In genomic region chr16:88378836-88379693, GRCh38 we compare ENCODE assay signal across 17 cellular contexts. TPM values are rescaled to one million over a fixed set of nuclear protein-coding genes. Genes with fewer than 3 reads are reported as not detected.
DNase-seq lines count a peak whose midpoint lies in the region; FAIRE-seq and TF ChIP-seq lines count a peak whose summit lies in the region.
"Had no signal": no experiment of that assay in that cellular context is flagged by ENCODE, and none has a peak within 500 bp of the region (broad histone marks: within the 10 kb centered on the region; RNA-seq: fewer than 3 reads in every experiment).

No MANE protein-coding gene starts in this region.

- H3K36me3 ChIP-seq in kidney (ENCODE audit: control insufficient read depth in 1 of 2, insufficient read depth in 2 of 2, low read length in 2 of 2), result no peaks in the 10 kb centered on the region

- no peak overlapping the region for H3K27ac ChIP-seq in kidney (ENCODE audit: low read depth in 2 of 2, low read length in 2 of 2)
- H3K27ac ChIP-seq: SJSA1 had no signal

- no peak for FAIRE-seq in kidney (lab: Jason Lieb, UNC)

- peaks cover 0 to 2% of the 10 kb centered on the region in 2 donors for H3K36me3 Mint-ChIP-seq in CD14-positive monocyte
- peaks cover 2% of the 10 kb centered on the region for H3K36me3 Mint-ChIP-seq in activated CD4-positive, alpha-beta T cell treated with anti-CD3 and anti-CD28 coated beads, Interleukin-2, amount 10 ng/mL, durations not matched to agents 24 days and 14 days (ENCODE audit: low read depth)
- H3K36me3 Mint-ChIP-seq: CD4-positive, alpha-beta memory T cell had no signal

- H3K4me1 ChIP-seq in kidney (ENCODE audit: control insufficient read depth in 1 of 2, insufficient read depth in 1 of 2, low read depth in 1 of 2, low read length in 2 of 2), result peaks cover 0 to 3% of the 10 kb centered on the region in 2 donors

- TF ChIP-seq CTCF in CD14-positive monocyte (IDR thresholded peaks at IDR 0.05) (no peak), kidney (IDR thresholded peaks at IDR 0.05; ENCODE audit: borderline replicate concordance, extremely low read depth, insufficient read depth) (no peak)

- no peak overlapping the region for H3K27ac Mint-ChIP-seq in CD14-positive monocyte
- H3K27ac Mint-ChIP-seq in activated CD4-positive, alpha-beta T cell treated with anti-CD3 and anti-CD28 coated beads, Interleukin-2, amount 10 ng/mL, durations not matched to agents 24 days and 14 days, result no peak overlapping the region
- H3K27ac Mint-ChIP-seq: CD4-positive, alpha-beta memory T cell; GM23338; HFFc6 had no signal

- peaks cover 5 to 11% (median 8%) of the 10 kb centered on the region in 3 donors for H3K27me3 Mint-ChIP-seq in CD14-positive monocyte (ENCODE audit: low read depth in 3 of 3)
- peaks cover 9% of the 10 kb centered on the region for H3K27me3 Mint-ChIP-seq in activated CD4-positive, alpha-beta T cell treated with anti-CD3 and anti-CD28 coated beads, Interleukin-2, amount 10 ng/mL, durations not matched to agents 24 days and 14 days

- no peaks in the 10 kb centered on the region for H3K9me3 ChIP-seq in kidney (ENCODE audit: control insufficient read depth in 1 of 2, low read length in 2 of 2)
- H3K9me3 ChIP-seq: SJSA1 had no signal

- H3K4me3 Mint-ChIP-seq in CD14-positive monocyte, result no peak overlapping the region
- H3K4me3 Mint-ChIP-seq in activated CD4-positive, alpha-beta T cell treated with anti-CD3 and anti-CD28 coated beads, Interleukin-2, amount 10 ng/mL, durations not matched to agents 24 days and 14 days, result no peak overlapping the region
- H3K4me3 Mint-ChIP-seq: CD4-positive, alpha-beta memory T cell; GM23338; HFFc6 had no signal

- H3K9ac ChIP-seq in kidney (ENCODE audit: low read length in 2 of 2), result no peak overlapping the region

- H3K4me1 Mint-ChIP-seq in CD14-positive monocyte, result peaks cover 2% of the 10 kb centered on the region
- no peaks in the 10 kb centered on the region for H3K4me1 Mint-ChIP-seq in activated CD4-positive, alpha-beta T cell treated with anti-CD3 and anti-CD28 coated beads, Interleukin-2, amount 10 ng/mL, durations not matched to agents 24 days and 14 days

- peaks cover 0 to 7% (median 2%) of the 10 kb centered on the region in 7 donors for H3K9me3 Mint-ChIP-seq in CD14-positive monocyte
- H3K9me3 Mint-ChIP-seq in activated CD4-positive, alpha-beta T cell treated with anti-CD3 and anti-CD28 coated beads, Interleukin-2, amount 10 ng/mL, durations not matched to agents 24 days and 14 days, result no peaks in the 10 kb centered on the region
- H3K9me3 Mint-ChIP-seq: CD4-positive, alpha-beta memory T cell; GM23338; HFFc6 had no signal

- no peak overlapping the region for H3K4me3 ChIP-seq in kidney (ENCODE audit: low read length in 2 of 2)
- H3K4me3 ChIP-seq: GM23338, SJSA1 had no signal

- intact Hi-C loops in CD14-positive monocyte (cut with micrococcal nuclease), result loop anchor here in 1 of 2 donors (10.0 kb wide), 1 partner anchor 116 kb away; no protein-coding TSS in a partner anchor
- intact Hi-C loops in kidney (cut with DNase I), result no loop called here
- intact Hi-C loops in posterior vena cava (cut with DNase I), result no loop called here
- intact Hi-C loops in activated CD4-positive, alpha-beta T cell treated with anti-CD3 and anti-CD28 coated beads, Interleukin-2, amount 10 ng/mL, durations not matched to agents 24 days and 14 days (cut with micrococcal nuclease), result no loop called here

- DNase-seq in CD14-positive monocyte (ENCODE audit: low spot score), result peak; percentile 44
- peak; percentile 6 for DNase-seq in NCI-H226
- DNase-seq in kidney, result peak; percentile 70
- DNase-seq in posterior vena cava (ENCODE audit: low spot score), result peak; percentile 80
- no peak for DNase-seq in activated CD4-positive, alpha-beta T cell treated with anti-CD3 and anti-CD28 coated beads, Interleukin-2, amount 10 ng/mL, durations not matched to agents 24 days and 14 days
- DNase-seq in middle frontal gyrus (ENCODE audit: extremely low spot score, low spot score), result no peak
- no peak for DNase-seq in DMS114 treated with DMSO at 0.1 percent for 48 hours (lab: John Stamatoyannopoulos, UW; ENCODE audit: unreplicated experiment)
- DNase-seq: ACHN; CD4-positive, alpha-beta memory T cell; DND-41; HFFc6; Kasumi-1; NCI-H1930; NCI-H2171 treated with DMSO at 0.1 percent for 48 hours; NCI-H510A treated with DMSO at 0.1 percent for 48 hours had no signal

RNA-seq across cellular contexts. Expression of gene ZNF469, which starts 3.7 kb away (rescaled TPM):
- under 1 TPM; 0.02 to 0.10 TPM for polyA plus RNA-seq in CD14-positive monocyte
- total RNA-seq in kidney, result 1.6 TPM
- polyA plus RNA-seq in kidney (ENCODE audit: insufficient read depth, low read depth, low replicate concordance), result 0.09 TPM
- total RNA-seq in posterior vena cava, result 1 to 10 TPM; 2.9 to 6.2 TPM
- 0.57 and 0.63 TPM in 2 replicates for total RNA-seq in activated CD4-positive, alpha-beta T cell treated with anti-CD3 and anti-CD28 coated beads, Interleukin-2, amount 10 ng/mL, durations not matched to agents 24 days and 14 days

Comparison
In these comparisons a context has a peak if more than half of its experiments do, and no peak if none do; other contexts are left out.
1. DNase-seq: peak in CD14-positive monocyte (single experiment), NCI-H226 (single experiment), kidney (single experiment) and posterior vena cava (single experiment); none in activated CD4-positive, alpha-beta T cell treated with anti-CD3 and anti-CD28 coated beads, Interleukin-2, amount 10 ng/mL, durations not matched to agents 24 days and 14 days (single experiment), middle frontal gyrus (single experiment) and DMS114 treated with DMSO at 0.1 percent for 48 hours (single experiment).